In genomic region chr6:20212392-20213111, GRCh38 we compare ENCODE assay signal across 8 cellular contexts. TPM values are rescaled to one million over a fixed set of nuclear protein-coding genes. Genes with fewer than 3 reads are reported as not detected.
DNase-seq lines count a peak whose midpoint lies in the region; TF ChIP-seq lines count a peak whose summit lies in the region.

TSS of gene MBOAT1 (minus strand) at chr6:20212469. CDS start at chr6:20212234, 235 bp downstream.

- peak within 1 kb of the TSS; percentile 93 for H3K4me3 Mint-ChIP-seq in glutamatergic neuron (ENCODE audit: unreplicated experiment)
- H3K4me3 Mint-ChIP-seq in osteocyte (ENCODE audit: unreplicated experiment), result peak within 1 kb of the TSS; percentile 89

- H3K36me3 Mint-ChIP-seq in glutamatergic neuron (ENCODE audit: unreplicated experiment) (peaks cover 3% of the 10 kb centered on the region), osteocyte (ENCODE audit: unreplicated experiment) (no peaks in the 10 kb centered on the region)

- H3K27me3 ChIP-seq in H7 (ENCODE audit: control insufficient read depth, insufficient read depth, low read length) (no peaks in the 10 kb centered on the region), Loucy (ENCODE audit: insufficient read depth, low read length, poor library complexity, severe bottlenecking) (no peaks in the 10 kb centered on the region), tibial artery (no peaks in the 10 kb centered on the region)

- peaks cover 6% of the 10 kb centered on the region for H3K9me3 Mint-ChIP-seq in glutamatergic neuron (ENCODE audit: unreplicated experiment)
- H3K9me3 Mint-ChIP-seq in osteocyte (ENCODE audit: unreplicated experiment), result no peaks in the 10 kb centered on the region

- H3K4me1 ChIP-seq in Loucy (ENCODE audit: insufficient read depth, low read length, poor library complexity, severe bottlenecking) (peaks cover 46% of the 10 kb centered on the region), tibial artery (peaks cover 0 to 37% (median 20%) of the 10 kb centered on the region in 4 donors)

- no peaks in the 10 kb centered on the region for H3K9me3 ChIP-seq in Loucy (ENCODE audit: insufficient read depth, low read depth, low read length)
- H3K9me3 ChIP-seq in tibial artery, result no peaks in the 10 kb centered on the region

- H3K4me1 Mint-ChIP-seq in glutamatergic neuron (ENCODE audit: low read depth, unreplicated experiment), result peaks cover 5% of the 10 kb centered on the region
- peaks cover 22% of the 10 kb centered on the region for H3K4me1 Mint-ChIP-seq in osteocyte (ENCODE audit: unreplicated experiment)

- H3F3A ChIP-seq in Loucy (ENCODE audit: low read depth), result peaks cover 12% of the 10 kb centered on the region; the same call in 1 of the 2 replicates

- TF ChIP-seq CTCF in Loucy (conservative IDR thresholded peaks at IDR 0.05; ENCODE audit: low read length), result 0 out of 2 replicates have a peak, but pooled peaks have one; percentile 17
- no peak for TF ChIP-seq CTCF in glutamatergic neuron (IDR thresholded peaks at IDR 0.05; ENCODE audit: partially characterized antibody, unreplicated experiment)
- TF ChIP-seq CTCF in osteocyte (IDR thresholded peaks at IDR 0.05), result peak; percentile 29
- peak; percentile 16 to 18 for TF ChIP-seq CTCF in tibial artery (IDR thresholded peaks at IDR 0.05)

- H4K20me1 ChIP-seq in Loucy (ENCODE audit: insufficient read depth, low read length, poor library complexity, severe bottlenecking), result no peaks in the 10 kb centered on the region

- H2AFZ ChIP-seq in Loucy (ENCODE audit: low read length), result peak within 1 kb of the TSS; percentile 99

- H3K27me3 Mint-ChIP-seq in glutamatergic neuron (ENCODE audit: unreplicated experiment), result peaks cover 15% of the 10 kb centered on the region
- no peaks in the 10 kb centered on the region for H3K27me3 Mint-ChIP-seq in osteocyte (ENCODE audit: unreplicated experiment)

- H3K4me3 ChIP-seq in H7 (ENCODE audit: insufficient read depth, low read depth, low read length), result peak within 1 kb of the TSS; percentile 81
- H3K4me3 ChIP-seq in Loucy (ENCODE audit: low read length, poor library complexity, severe bottlenecking), result peak within 1 kb of the TSS; percentile 98
- H3K4me3 ChIP-seq in tibial artery, result peak within 1 kb of the TSS; percentile 90 to 95

- no peak within 1 kb of the TSS for H3K27ac Mint-ChIP-seq in glutamatergic neuron (ENCODE audit: unreplicated experiment)
- H3K27ac Mint-ChIP-seq in osteocyte (ENCODE audit: unreplicated experiment), result peak within 1 kb of the TSS; percentile 93

- H3K36me3 ChIP-seq in H7 (replicated peaks; ENCODE audit: control insufficient read depth, insufficient read depth, low read length) (no peaks in the 10 kb centered on the region), Loucy (ENCODE audit: insufficient read depth, low read length) (no peaks in the 10 kb centered on the region), tibial artery (no peaks in the 10 kb centered on the region)

- H3K9ac ChIP-seq in Loucy (ENCODE audit: low read depth, low read length, poor library complexity, severe bottlenecking), result peak within 1 kb of the TSS; percentile 89

- H3K4me2 ChIP-seq in Loucy (ENCODE audit: low read depth, low read length, poor library complexity, severe bottlenecking), result peak within 1 kb of the TSS; percentile 99

- intact Hi-C loops in tibial artery (cut with DNase I; ENCODE audit: low total_unique reads), result loop anchor here (10.0 kb wide), 2 partner anchors 192 to 322 kb away; partner anchors contain the start of genes CDKAL1 and E2F3

- peaks cover 30% of the 10 kb centered on the region for H3K79me2 ChIP-seq in Loucy (ENCODE audit: insufficient read depth, low read length)

- H3K9me2 ChIP-seq in Loucy (replicated peaks; ENCODE audit: low read depth, low read length), result no peaks in the 10 kb centered on the region

- DNase-seq in GDM1 (lab: John Stamatoyannopoulos, UW) (peak; percentile 93), H7 (peak; percentile 91), SIG-M5 treated with dmso at 0.1 percent for 504 hours (lab: John Stamatoyannopoulos, UW; ENCODE audit: unreplicated experiment) (peak; percentile 94), glutamatergic neuron (peak; percentile 71), osteocyte (ENCODE audit: extremely low spot score, unreplicated experiment) (peak; percentile 96), tibial artery (peak; percentile 90 to 96)
- DNase-seq in activated naive CD4-positive, alpha-beta T cell treated with anti-CD3 and anti-CD28 coated beads, Interleukin-2, amount 50 U/mL, for 16 hours, result peak; percentile 58

- H3K27ac ChIP-seq in tibial artery, result peak within 1 kb of the TSS; percentile 86 to 89

RNA-seq across cellular contexts. Expression of gene MBOAT1, which starts in this region (rescaled TPM):
- 17.9 and 23.6 TPM in 2 replicates for total RNA-seq in H7 (2014; rRNA removed; shearing (Covaris generic))
- total RNA-seq in glutamatergic neuron (ENCODE audit: unreplicated experiment) (not detected), osteocyte (6.5 and 6.6 TPM in 2 replicates)

Comparison
In these comparisons a context has a peak if more than half of its experiments do, and no peak if none do; other contexts are left out.
1. Peak in every context shown above with its lines: DNase-seq, H3K4me3 ChIP-seq and H3K27ac ChIP-seq.
2. Peak in DNase-seq in glutamatergic neuron; RNA of the gene not detected or under 1 TPM.